ENCODE assay signal across 20 cellular contexts in the genomic region with DNA sequence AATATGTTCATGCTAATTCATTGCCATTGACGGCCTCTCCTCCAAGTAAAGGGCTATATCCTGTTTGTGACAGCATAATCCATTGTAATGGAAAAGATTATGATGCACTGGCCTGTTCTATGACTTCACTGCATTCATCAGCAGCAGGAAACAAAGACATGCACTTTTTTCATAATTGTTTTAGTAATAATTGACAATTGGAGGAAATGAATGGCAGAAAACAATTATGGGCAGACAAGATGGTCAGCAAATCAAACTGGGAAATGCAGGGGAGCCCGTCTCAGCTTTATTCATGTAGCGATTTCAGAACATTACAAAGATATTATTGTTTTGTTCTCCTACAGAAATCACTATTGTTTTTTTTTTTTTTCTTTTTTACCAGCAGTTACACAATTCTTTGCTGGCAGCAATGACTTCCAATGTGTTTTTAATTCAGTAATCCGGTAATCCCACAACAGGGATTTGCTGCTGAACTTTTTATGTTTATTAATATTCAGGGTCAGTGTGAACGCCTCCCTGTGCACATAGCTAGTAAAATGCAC. TPM values are rescaled to one million over a fixed set of nuclear protein-coding genes. Genes with fewer than 3 reads are reported as not detected.
DNase-seq lines count a peak whose midpoint lies in the region; TF ChIP-seq lines count a peak whose summit lies in the region.
"Had no signal": no experiment of that assay in that cellular context is flagged by ENCODE, and none has a peak within 500 bp of the region (broad histone marks: within the 10 kb centered on the region; RNA-seq: fewer than 3 reads in every experiment).

No MANE protein-coding gene starts in this region.

- H3K27ac ChIP-seq in layer of hippocampus (ENCODE audit: low read depth, low read length) (peak overlapping the region; percentile 62), smooth muscle cell (ENCODE audit: low read depth) (peak overlapping the region; percentile 31)

- H3K4me3 ChIP-seq in smooth muscle cell, result no peak overlapping the region
- H3K4me3 ChIP-seq: esophagus squamous epithelium, HAP-1, left lung had no signal

- H3K27me3 ChIP-seq in layer of hippocampus (ENCODE audit: control insufficient read depth, insufficient read depth, low read length) (no peaks in the 10 kb centered on the region), smooth muscle cell (ENCODE audit: low read depth) (no peaks in the 10 kb centered on the region)
- H3K27me3 ChIP-seq: esophagus squamous epithelium, left lung had no signal

- no peak overlapping the region for H2AFZ ChIP-seq in smooth muscle cell (ENCODE audit: low read depth)

- no peak overlapping the region for H3K9ac ChIP-seq in smooth muscle cell (ENCODE audit: low read depth)

- no peak overlapping the region for H3K4me2 ChIP-seq in smooth muscle cell

- no peak for TF ChIP-seq CTCF in smooth muscle cell (IDR thresholded peaks at IDR 0.05; ENCODE audit: borderline replicate concordance, insufficient read depth, poor library complexity, severe bottlenecking)

- H3K79me2 ChIP-seq in smooth muscle cell (ENCODE audit: low read depth), result no peaks in the 10 kb centered on the region

- 82% methylated on average over 5 of the region's 5 CpGs for WGBS in smooth muscle cell (ENCODE audit: low lambda C conversion rate)

- DNase-seq in SK-MEL-5 (ENCODE audit: low read depth, low spot score) (peak; percentile 64), fibroblast of gingiva (ENCODE audit: low read depth) (peak; percentile 79), smooth muscle cell (lab: John Stamatoyannopoulos, UW; ENCODE audit: unreplicated experiment) (no peak), NCI-H345 (lab: John Stamatoyannopoulos, UW) (no peak), cerebellar nuclear complex (lab: John Stamatoyannopoulos, UW) (no peak), SKM-1 (lab: John Stamatoyannopoulos, UW; ENCODE audit: unreplicated experiment) (no peak), AG08395 (ENCODE audit: low spot score) (no peak)
- DNase-seq: activated CD4-positive, alpha-beta T cell treated with anti-CD3 and anti-CD28 coated beads for 1 hour; activated CD8-positive, alpha-beta memory T cell treated with anti-CD3 and anti-CD28 coated beads, Interleukin-2, amount 50 U/mL, for 4 hours; activated naive CD4-positive, alpha-beta T cell treated with Interleukin-2 at 50 U/mL for 16 hours; AML-193; esophagus squamous epithelium; left lung; naive B cell; NCI-H1694; NCI-H446 treated with DMSO at 0.1 percent for 48 hours; stimulated activated CD4-positive, alpha-beta T cell treated with anti-CD3 and anti-CD28 coated beads, Interleukin-15, amount 100 ng/mL, for 24 hours; T-helper 2 cell had no signal

- in situ Hi-C loops in SK-MEL-5 (cut with HindIII; ENCODE audit: low pct_unique_long_range_greater_than_20kb, low sequenced_read_pairs), result no loop called here

- H4K20me1 ChIP-seq in smooth muscle cell (ENCODE audit: low read depth), result no peaks in the 10 kb centered on the region

- H3F3A ChIP-seq in smooth muscle cell (ENCODE audit: low read depth), result no peaks in the 10 kb centered on the region

- no peaks in the 10 kb centered on the region for H3K36me3 ChIP-seq in smooth muscle cell (ENCODE audit: low read depth)
- H3K36me3 ChIP-seq: esophagus squamous epithelium, HAP-1, left lung had no signal

- no peaks in the 10 kb centered on the region for H3K9me3 ChIP-seq in smooth muscle cell (replicated peaks; ENCODE audit: low read depth)
- H3K9me3 ChIP-seq: esophagus squamous epithelium, HAP-1, left lung had no signal

- H3K4me1 ChIP-seq in smooth muscle cell (ENCODE audit: low read depth), result no peaks in the 10 kb centered on the region
- H3K4me1 ChIP-seq: left lung had no signal

RNA-seq across cellular contexts. Expression of gene RASGRP3, which starts 33.9 kb away (rescaled TPM):
- total RNA-seq in SK-MEL-5 (2014; rRNA removed; shearing (Covaris generic)), result 25.8 and 26.3 TPM in 2 replicates
- polyA plus RNA-seq in SK-MEL-5 (2015; cell fraction: cytosol; rRNA removed), result 3.0 and 3.7 TPM in 2 replicates
- polyA plus RNA-seq in SK-MEL-5 (2015; cell fraction: nucleus; rRNA removed), result 8.3 and 26.7 TPM in 2 replicates
- total RNA-seq in smooth muscle cell, result 0.31 and 0.49 TPM in 2 replicates
- polyA plus RNA-seq in smooth muscle cell, result 0.10 and 0.48 TPM in 2 replicates

Comparison
In these comparisons a context has a peak if more than half of its experiments do, and no peak if none do; other contexts are left out.
1. DNase-seq: peak in SK-MEL-5 (single experiment) and fibroblast of gingiva (single experiment); none in smooth muscle cell (single experiment), NCI-H345 (single experiment), cerebellar nuclear complex (0 of 2), SKM-1 (single experiment) and AG08395 (single experiment).
2. RNA of gene RASGRP3, which starts 33.9 kb away (total RNA-seq): 25.8 to 26.3 TPM in SK-MEL-5; 0.31 to 0.49 TPM in smooth muscle cell; every median in the first group is over 10 times any median in the second.